ENCODE assay signal across 14 cellular contexts in the genomic region with DNA sequence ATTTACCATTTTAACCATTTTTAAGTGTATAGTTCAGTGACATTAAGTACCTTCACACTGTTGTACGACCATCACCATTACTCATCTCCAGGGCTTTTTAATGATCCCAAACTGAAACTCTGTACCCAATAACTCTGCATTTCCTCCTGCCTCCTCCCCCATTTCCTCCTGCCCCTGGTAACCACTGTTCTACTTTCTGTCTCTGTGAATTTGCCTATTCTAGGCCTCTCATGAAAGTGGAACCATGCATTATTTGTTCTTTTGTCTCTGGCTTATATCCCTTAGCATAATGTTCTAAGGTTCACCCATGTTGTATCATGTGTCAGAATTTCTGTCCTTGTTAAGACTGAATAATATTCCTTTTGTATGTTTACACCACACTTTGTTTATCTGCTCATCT.
DNase-seq lines count a peak whose midpoint lies in the region; ATAC-seq, FAIRE-seq and TF ChIP-seq lines count a peak whose summit lies in the region.
"Had no signal": no experiment of that assay in that cellular context is flagged by ENCODE, and none has a peak within 500 bp of the region (broad histone marks: within the 10 kb centered on the region; RNA-seq: fewer than 3 reads in every experiment).

No MANE protein-coding gene starts in this region.

- no peak for TF ChIP-seq CTCF in adrenal gland (IDR thresholded peaks at IDR 0.05)

- H3K4me3 ChIP-seq in adrenal gland = no peak overlapping the region
- H3K4me3 ChIP-seq: coronary artery had no signal

- intact Hi-C loops in adrenal gland (cut with DNase I) = no loop called here

- DNase-seq in GM18507 (ENCODE audit: extremely low spot score, insufficient read length, low read depth) (no peak), DMS 273 (lab: John Stamatoyannopoulos, UW; ENCODE audit: unreplicated experiment) (no peak), SK-N-DZ (ENCODE audit: low spot score) (no peak), CD1c-positive myeloid dendritic cell (ENCODE audit: extremely low spot score) (no peak), adrenal gland (no peak)
- DNase-seq: DMS53; NCI-H2227 treated with DMSO at 0.1 percent for 48 hours; stimulated activated CD4-positive, alpha-beta T cell treated with anti-CD3 and anti-CD28 coated beads, Interleukin-4, amount 100 ng/mL, for 24 hours; SW 1271 had no signal

- H3K4me3 Mint-ChIP-seq in activated T-helper 17 cell treated with anti-CD3 and anti-CD28 coated beads, Interleukin-2, amount 50 U/mL, for 72 hours = peak overlapping the region; percentile 51

- H3K4me1 Mint-ChIP-seq in activated T-helper 17 cell treated with anti-CD3 and anti-CD28 coated beads, Interleukin-2, amount 50 U/mL, for 72 hours = peaks cover 6% of the 10 kb centered on the region

- no peaks in the 10 kb centered on the region for H3K27me3 Mint-ChIP-seq in activated T-helper 17 cell treated with anti-CD3 and anti-CD28 coated beads, Interleukin-2, amount 50 U/mL, for 72 hours

- no peaks in the 10 kb centered on the region for H3K4me1 ChIP-seq in adrenal gland (replicated peaks in 1 of 2)

- H3K36me3 Mint-ChIP-seq in activated T-helper 17 cell treated with anti-CD3 and anti-CD28 coated beads, Interleukin-2, amount 50 U/mL, for 72 hours (ENCODE audit: low read depth) = no peaks in the 10 kb centered on the region

- ATAC-seq in GM21360 (IDR thresholded peaks at IDR 0.05; ENCODE audit: unreplicated experiment) (peak; percentile 90), HG03045 (IDR thresholded peaks at IDR 0.05; ENCODE audit: unreplicated experiment) (peak; percentile 82)
- ATAC-seq in activated T-helper 17 cell treated with anti-CD3 and anti-CD28 coated beads, Interleukin-2, amount 50 U/mL, for 72 hours (replicated peaks) = peak; percentile 64

- H3K27me3 ChIP-seq in adrenal gland = no peaks in the 10 kb centered on the region

- no peaks in the 10 kb centered on the region for H3K36me3 ChIP-seq in adrenal gland (replicated peaks in 1 of 2)

- peak; percentile 72 for FAIRE-seq in GM18507 (lab: Jason Lieb, UNC)
- FAIRE-seq: urothelium cell line had no signal

- no peak for TF ChIP-seq POLR2A in adrenal gland (IDR thresholded peaks at IDR 0.05)

- peaks cover 4% of the 10 kb centered on the region for H3K9me3 Mint-ChIP-seq in activated T-helper 17 cell treated with anti-CD3 and anti-CD28 coated beads, Interleukin-2, amount 50 U/mL, for 72 hours

- 65 to 90% (median 82%) methylated on average over 1 of the region's 1 CpG for WGBS in adrenal gland, 4 donors

- H3K27ac Mint-ChIP-seq in activated T-helper 17 cell treated with anti-CD3 and anti-CD28 coated beads, Interleukin-2, amount 50 U/mL, for 72 hours = peak overlapping the region; percentile 21

- H3K9me3 ChIP-seq in adrenal gland (replicated peaks in 1 of 3) = no peaks in the 10 kb centered on the region

- H3K27ac ChIP-seq in adrenal gland = no peak overlapping the region
- H3K27ac ChIP-seq: coronary artery had no signal
